ENCODE assay signal across 22 cellular contexts in the genomic region with DNA sequence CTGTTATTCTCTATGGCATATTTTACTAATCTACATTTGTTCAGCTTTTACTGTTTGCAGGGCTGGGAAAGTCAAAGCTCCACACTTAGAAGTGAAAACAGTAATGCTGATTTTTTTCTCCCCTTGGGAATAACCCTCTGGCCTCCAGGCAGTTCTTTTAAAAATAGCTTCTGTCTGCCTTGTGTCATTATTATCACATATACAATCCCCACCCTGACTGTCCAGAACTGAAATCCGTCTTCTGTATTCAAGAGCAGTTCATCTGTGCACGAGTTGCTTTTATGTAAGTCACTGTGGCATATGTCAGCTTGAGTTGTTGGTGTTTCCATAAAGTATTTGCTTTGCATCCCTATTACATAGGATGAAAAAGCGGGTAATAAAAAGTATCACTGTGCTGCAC.
"Had no signal": no experiment of that assay in that cellular context is flagged by ENCODE, and none has a peak within 500 bp of the region (broad histone marks: within the 10 kb centered on the region; RNA-seq: fewer than 3 reads in every experiment).

No MANE protein-coding gene starts in this region.

- H3K36me3 ChIP-seq: SJSA1 had no signal

- H3K27me3 ChIP-seq: SJSA1 had no signal

- H3K4me3 ChIP-seq: K562, SJSA1 had no signal

- H3K9me3 ChIP-seq: SJSA1, SK-N-SH had no signal

- H3K4me1 ChIP-seq: SJSA1 had no signal

- H3K4me2 ChIP-seq: KMS-11, SK-N-SH had no signal

- H3K27ac ChIP-seq: HL-60, KMS-11, SJSA1 had no signal

- H3K9ac ChIP-seq: KMS-11, SK-N-SH had no signal

- ATAC-seq: K562 had no signal

- DNase-seq: MV-4-11, NCI-H1048, NCI-H1105, NCI-H1417, NCI-H146, NCI-H1694 treated with DMSO at 0.1 percent for 48 hours, NCI-H1930, NCI-H2081, NCI-H2107, NCI-H2227 treated with DMSO at 0.1 percent for 48 hours, NCI-H524 treated with DMSO at 0.1 percent for 48 hours, NCI-H69, NCI-H774, Right ventricle myocardium superior, RPMI8226, SIG-M5, SK-N-SH, SW 1271 had no signal
